ENCODE assay signal across 2 cellular contexts in the genomic region with DNA sequence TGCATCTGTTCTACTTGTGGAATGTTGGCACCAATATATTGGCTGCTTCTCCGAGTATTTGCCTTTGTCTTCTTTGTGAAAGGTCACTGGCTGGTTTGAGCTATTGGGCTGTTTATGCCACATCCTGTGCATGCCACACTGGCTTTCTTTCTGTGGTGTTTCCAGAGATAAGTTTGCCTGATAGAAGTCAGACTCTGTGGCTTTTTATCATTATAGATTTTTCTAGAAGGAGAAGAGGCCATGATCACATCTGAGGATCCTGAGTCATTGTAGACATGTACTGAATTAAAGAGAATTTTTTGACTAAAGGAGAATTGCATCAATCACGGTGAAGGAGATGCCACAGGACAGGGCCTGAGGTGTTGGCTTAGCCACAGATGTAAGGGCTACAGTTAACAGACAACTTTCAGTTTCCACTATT.
TF ChIP-seq lines count a peak whose summit lies in the region.

No MANE protein-coding gene starts in this region.

TF ChIP-seq in SK-N-SH, 30 proteins besides CTCF, POLR2A, EP300 and RAD21 (continued from another document):
- TF ChIP-seq, protein P1, sequence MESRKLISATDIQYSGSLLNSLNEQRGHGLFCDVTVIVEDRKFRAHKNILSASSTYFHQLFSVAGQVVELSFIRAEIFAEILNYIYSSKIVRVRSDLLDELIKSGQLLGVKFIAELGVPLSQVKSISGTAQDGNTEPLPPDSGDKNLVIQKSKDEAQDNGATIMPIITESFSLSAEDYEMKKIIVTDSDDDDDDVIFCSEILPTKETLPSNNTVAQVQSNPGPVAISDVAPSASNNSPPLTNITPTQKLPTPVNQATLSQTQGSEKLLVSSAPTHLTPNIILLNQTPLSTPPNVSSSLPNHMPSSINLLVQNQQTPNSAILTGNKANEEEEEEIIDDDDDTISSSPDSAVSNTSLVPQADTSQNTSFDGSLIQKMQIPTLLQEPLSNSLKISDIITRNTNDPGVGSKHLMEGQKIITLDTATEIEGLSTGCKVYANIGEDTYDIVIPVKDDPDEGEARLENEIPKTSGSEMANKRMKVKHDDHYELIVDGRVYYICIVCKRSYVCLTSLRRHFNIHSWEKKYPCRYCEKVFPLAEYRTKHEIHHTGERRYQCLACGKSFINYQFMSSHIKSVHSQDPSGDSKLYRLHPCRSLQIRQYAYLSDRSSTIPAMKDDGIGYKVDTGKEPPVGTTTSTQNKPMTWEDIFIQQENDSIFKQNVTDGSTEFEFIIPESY (IDR thresholded peaks at IDR 0.05; ENCODE audit: borderline replicate concordance, low read depth): no peak
- TF ChIP-seq GATA2 (CRISPR knock-in tag; IDR thresholded peaks at IDR 0.05): no peak
- TF ChIP-seq GABPA (IDR thresholded peaks at IDR 0.05; ENCODE audit: low read depth): no peak
- TF ChIP-seq SIN3A (IDR thresholded peaks at IDR 0.05; ENCODE audit: borderline replicate concordance, low read depth, low read length): no peak
- TF ChIP-seq POLR2AphosphoS5 (IDR thresholded peaks at IDR 0.05; ENCODE audit: low read depth, low read length): no peak
- TF ChIP-seq NFIC (IDR thresholded peaks at IDR 0.05; ENCODE audit: borderline replicate concordance): no peak
- TF ChIP-seq, protein P2, sequence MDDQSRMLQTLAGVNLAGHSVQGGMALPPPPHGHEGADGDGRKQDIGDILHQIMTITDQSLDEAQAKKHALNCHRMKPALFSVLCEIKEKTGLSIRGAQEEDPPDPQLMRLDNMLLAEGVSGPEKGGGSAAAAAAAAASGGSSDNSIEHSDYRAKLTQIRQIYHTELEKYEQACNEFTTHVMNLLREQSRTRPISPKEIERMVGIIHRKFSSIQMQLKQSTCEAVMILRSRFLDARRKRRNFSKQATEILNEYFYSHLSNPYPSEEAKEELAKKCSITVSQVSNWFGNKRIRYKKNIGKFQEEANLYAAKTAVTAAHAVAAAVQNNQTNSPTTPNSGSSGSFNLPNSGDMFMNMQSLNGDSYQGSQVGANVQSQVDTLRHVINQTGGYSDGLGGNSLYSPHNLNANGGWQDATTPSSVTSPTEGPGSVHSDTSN (IDR thresholded peaks at IDR 0.05): no peak
- TF ChIP-seq, protein P3, sequence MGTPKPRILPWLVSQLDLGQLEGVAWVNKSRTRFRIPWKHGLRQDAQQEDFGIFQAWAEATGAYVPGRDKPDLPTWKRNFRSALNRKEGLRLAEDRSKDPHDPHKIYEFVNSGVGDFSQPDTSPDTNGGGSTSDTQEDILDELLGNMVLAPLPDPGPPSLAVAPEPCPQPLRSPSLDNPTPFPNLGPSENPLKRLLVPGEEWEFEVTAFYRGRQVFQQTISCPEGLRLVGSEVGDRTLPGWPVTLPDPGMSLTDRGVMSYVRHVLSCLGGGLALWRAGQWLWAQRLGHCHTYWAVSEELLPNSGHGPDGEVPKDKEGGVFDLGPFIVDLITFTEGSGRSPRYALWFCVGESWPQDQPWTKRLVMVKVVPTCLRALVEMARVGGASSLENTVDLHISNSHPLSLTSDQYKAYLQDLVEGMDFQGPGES (IDR thresholded peaks at IDR 0.05; ENCODE audit: low read depth, low read length): no peak
- TF ChIP-seq, protein P4, sequence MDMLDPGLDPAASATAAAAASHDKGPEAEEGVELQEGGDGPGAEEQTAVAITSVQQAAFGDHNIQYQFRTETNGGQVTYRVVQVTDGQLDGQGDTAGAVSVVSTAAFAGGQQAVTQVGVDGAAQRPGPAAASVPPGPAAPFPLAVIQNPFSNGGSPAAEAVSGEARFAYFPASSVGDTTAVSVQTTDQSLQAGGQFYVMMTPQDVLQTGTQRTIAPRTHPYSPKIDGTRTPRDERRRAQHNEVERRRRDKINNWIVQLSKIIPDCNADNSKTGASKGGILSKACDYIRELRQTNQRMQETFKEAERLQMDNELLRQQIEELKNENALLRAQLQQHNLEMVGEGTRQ (IDR thresholded peaks at IDR 0.05; ENCODE audit: borderline replicate concordance, low read depth, low read length): no peak
- TF ChIP-seq NRF1 (IDR thresholded peaks at IDR 0.05; ENCODE audit: low read depth, low read length): no peak
- TF ChIP-seq CHD2 (IDR thresholded peaks at IDR 0.05; ENCODE audit: low read length, partially characterized antibody): no peak
- TF ChIP-seq MXI1 (IDR thresholded peaks at IDR 0.05; ENCODE audit: low read depth, low read length): no peak
- TF ChIP-seq, protein P5, sequence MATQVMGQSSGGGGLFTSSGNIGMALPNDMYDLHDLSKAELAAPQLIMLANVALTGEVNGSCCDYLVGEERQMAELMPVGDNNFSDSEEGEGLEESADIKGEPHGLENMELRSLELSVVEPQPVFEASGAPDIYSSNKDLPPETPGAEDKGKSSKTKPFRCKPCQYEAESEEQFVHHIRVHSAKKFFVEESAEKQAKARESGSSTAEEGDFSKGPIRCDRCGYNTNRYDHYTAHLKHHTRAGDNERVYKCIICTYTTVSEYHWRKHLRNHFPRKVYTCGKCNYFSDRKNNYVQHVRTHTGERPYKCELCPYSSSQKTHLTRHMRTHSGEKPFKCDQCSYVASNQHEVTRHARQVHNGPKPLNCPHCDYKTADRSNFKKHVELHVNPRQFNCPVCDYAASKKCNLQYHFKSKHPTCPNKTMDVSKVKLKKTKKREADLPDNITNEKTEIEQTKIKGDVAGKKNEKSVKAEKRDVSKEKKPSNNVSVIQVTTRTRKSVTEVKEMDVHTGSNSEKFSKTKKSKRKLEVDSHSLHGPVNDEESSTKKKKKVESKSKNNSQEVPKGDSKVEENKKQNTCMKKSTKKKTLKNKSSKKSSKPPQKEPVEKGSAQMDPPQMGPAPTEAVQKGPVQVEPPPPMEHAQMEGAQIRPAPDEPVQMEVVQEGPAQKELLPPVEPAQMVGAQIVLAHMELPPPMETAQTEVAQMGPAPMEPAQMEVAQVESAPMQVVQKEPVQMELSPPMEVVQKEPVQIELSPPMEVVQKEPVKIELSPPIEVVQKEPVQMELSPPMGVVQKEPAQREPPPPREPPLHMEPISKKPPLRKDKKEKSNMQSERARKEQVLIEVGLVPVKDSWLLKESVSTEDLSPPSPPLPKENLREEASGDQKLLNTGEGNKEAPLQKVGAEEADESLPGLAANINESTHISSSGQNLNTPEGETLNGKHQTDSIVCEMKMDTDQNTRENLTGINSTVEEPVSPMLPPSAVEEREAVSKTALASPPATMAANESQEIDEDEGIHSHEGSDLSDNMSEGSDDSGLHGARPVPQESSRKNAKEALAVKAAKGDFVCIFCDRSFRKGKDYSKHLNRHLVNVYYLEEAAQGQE (IDR thresholded peaks at IDR 0.05; ENCODE audit: low read depth, low read length): no peak
- no peak for TF ChIP-seq MEF2A (IDR thresholded peaks at IDR 0.05; ENCODE audit: borderline replicate concordance, low read depth)
- TF ChIP-seq, protein P6, sequence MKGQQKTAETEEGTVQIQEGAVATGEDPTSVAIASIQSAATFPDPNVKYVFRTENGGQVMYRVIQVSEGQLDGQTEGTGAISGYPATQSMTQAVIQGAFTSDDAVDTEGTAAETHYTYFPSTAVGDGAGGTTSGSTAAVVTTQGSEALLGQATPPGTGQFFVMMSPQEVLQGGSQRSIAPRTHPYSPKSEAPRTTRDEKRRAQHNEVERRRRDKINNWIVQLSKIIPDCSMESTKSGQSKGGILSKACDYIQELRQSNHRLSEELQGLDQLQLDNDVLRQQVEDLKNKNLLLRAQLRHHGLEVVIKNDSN (IDR thresholded peaks at IDR 0.05; ENCODE audit: borderline replicate concordance, low read depth): no peak
TF ChIP-seq in SK-N-SH: peak in this region for 0.

TF ChIP-seq in SK-N-SH treated with all-trans-retinoic acid at 6 μM for 48 hours, 23 proteins besides CTCF, POLR2A, EP300 and RAD21 (continued from another document):
- TF ChIP-seq, protein P7, sequence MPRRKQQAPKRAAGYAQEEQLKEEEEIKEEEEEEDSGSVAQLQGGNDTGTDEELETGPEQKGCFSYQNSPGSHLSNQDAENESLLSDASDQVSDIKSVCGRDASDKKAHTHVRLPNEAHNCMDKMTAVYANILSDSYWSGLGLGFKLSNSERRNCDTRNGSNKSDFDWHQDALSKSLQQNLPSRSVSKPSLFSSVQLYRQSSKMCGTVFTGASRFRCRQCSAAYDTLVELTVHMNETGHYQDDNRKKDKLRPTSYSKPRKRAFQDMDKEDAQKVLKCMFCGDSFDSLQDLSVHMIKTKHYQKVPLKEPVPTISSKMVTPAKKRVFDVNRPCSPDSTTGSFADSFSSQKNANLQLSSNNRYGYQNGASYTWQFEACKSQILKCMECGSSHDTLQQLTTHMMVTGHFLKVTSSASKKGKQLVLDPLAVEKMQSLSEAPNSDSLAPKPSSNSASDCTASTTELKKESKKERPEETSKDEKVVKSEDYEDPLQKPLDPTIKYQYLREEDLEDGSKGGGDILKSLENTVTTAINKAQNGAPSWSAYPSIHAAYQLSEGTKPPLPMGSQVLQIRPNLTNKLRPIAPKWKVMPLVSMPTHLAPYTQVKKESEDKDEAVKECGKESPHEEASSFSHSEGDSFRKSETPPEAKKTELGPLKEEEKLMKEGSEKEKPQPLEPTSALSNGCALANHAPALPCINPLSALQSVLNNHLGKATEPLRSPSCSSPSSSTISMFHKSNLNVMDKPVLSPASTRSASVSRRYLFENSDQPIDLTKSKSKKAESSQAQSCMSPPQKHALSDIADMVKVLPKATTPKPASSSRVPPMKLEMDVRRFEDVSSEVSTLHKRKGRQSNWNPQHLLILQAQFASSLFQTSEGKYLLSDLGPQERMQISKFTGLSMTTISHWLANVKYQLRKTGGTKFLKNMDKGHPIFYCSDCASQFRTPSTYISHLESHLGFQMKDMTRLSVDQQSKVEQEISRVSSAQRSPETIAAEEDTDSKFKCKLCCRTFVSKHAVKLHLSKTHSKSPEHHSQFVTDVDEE (CRISPR knock-in tag; IDR thresholded peaks at IDR 0.05): no peak
- TF ChIP-seq, protein P8, sequence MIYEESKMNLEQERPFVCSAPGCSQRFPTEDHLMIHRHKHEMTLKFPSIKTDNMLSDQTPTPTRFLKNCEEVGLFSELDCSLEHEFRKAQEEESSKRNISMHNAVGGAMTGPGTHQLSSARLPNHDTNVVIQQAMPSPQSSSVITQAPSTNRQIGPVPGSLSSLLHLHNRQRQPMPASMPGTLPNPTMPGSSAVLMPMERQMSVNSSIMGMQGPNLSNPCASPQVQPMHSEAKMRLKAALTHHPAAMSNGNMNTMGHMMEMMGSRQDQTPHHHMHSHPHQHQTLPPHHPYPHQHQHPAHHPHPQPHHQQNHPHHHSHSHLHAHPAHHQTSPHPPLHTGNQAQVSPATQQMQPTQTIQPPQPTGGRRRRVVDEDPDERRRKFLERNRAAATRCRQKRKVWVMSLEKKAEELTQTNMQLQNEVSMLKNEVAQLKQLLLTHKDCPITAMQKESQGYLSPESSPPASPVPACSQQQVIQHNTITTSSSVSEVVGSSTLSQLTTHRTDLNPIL (CRISPR knock-in tag; IDR thresholded peaks at IDR 0.05; ENCODE audit: low read depth): no peak
- no peak for TF ChIP-seq ISL1 (CRISPR knock-in tag; IDR thresholded peaks at IDR 0.05)
- no peak for TF ChIP-seq ZFP30 (CRISPR knock-in tag; IDR thresholded peaks at IDR 0.05)
- TF ChIP-seq, protein P9, sequence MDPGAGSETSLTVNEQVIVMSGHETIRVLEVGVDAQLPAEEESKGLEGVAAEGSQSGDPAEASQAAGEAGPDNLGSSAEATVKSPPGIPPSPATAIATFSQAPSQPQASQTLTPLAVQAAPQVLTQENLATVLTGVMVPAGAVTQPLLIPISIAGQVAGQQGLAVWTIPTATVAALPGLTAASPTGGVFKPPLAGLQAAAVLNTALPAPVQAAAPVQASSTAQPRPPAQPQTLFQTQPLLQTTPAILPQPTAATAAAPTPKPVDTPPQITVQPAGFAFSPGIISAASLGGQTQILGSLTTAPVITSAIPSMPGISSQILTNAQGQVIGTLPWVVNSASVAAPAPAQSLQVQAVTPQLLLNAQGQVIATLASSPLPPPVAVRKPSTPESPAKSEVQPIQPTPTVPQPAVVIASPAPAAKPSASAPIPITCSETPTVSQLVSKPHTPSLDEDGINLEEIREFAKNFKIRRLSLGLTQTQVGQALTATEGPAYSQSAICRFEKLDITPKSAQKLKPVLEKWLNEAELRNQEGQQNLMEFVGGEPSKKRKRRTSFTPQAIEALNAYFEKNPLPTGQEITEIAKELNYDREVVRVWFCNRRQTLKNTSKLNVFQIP (CRISPR knock-in tag; IDR thresholded peaks at IDR 0.05; ENCODE audit: borderline replicate concordance, low read depth): no peak
